In genomic region chr9:127802576-127803443, GRCh38 we compare ENCODE assay signal across 8 cellular contexts. TPM values are rescaled to one million over a fixed set of nuclear protein-coding genes. Genes with fewer than 3 reads are reported as not detected.
DNase-seq lines count a peak whose midpoint lies in the region; ATAC-seq, FAIRE-seq and TF ChIP-seq lines count a peak whose summit lies in the region.

Gene FPGS (plus strand): TSS chr9:127802882. CDS start chr9:127802925, 43 bp downstream.

- TF ChIP-seq CTCF in right lobe of liver (IDR thresholded peaks at IDR 0.05): no peak

- H3K9ac ChIP-seq in BLaER1 treated with 17β-estradiol and CSF1 and Interleukin-3, amounts not matched to agents 10 nM and 100 nM: peak within 1 kb of the TSS; percentile 91 to 97 (median 94)

- DNase-seq in GM19239 (ENCODE audit: insufficient read length, low spot score) (peak; percentile 95), NCI-H748 treated with DMSO at 0.1 percent for 48 hours (lab: John Stamatoyannopoulos, UW) (peak; percentile 77), dermis microvascular lymphatic vessel endothelial cell (ENCODE audit: low read depth in 2 of 2) (peak; percentile 75 to 91), right lobe of liver (peak; percentile 92 to 93 (median 93))
- DNase-seq in activated CD4-positive, alpha-beta T cell treated with anti-CD3 and anti-CD28 coated beads, Interleukin-2, amount 50 U/mL, for 48 hours: peak; percentile 86 to 88
- DNase-seq in stimulated activated CD4-positive, alpha-beta T cell treated with anti-CD3 and anti-CD28 coated beads, Interleukin-4, amount 100 ng/mL, for 4 hours: peak; percentile 76 to 83

- WGBS in right lobe of liver (ENCODE audit: insufficient coverage, low coverage, low lambda C conversion rate, missing lambda C conversion rate): 2% methylated on average over 13 of the region's 83 CpGs

- TF ChIP-seq POLR2A in right lobe of liver (IDR thresholded peaks at IDR 0.05): peak; percentile 85

- H3K27me3 ChIP-seq in BLaER1 treated with 17β-estradiol and CSF1 and Interleukin-3, amounts not matched to agents 10 nM and 100 nM: 0 out of 22 replicates have a peak, but pooled peaks cover 0 to under 1% (median 0%) of the 10 kb centered on the region in 11 experiments
- H3K27me3 ChIP-seq in right lobe of liver: no peaks in the 10 kb centered on the region

- intact Hi-C loops in right lobe of liver (cut with DNase I): no loop called here

- peak; percentile 83 for FAIRE-seq in GM19239 (lab: Jason Lieb, UNC)

- peak within 1 kb of the TSS; percentile 74 to 99 (median 91) for H3K4me3 ChIP-seq in BLaER1 treated with 17β-estradiol and CSF1 and Interleukin-3, amounts not matched to agents 10 nM and 100 nM
- H3K4me3 ChIP-seq in right lobe of liver: peak within 1 kb of the TSS; percentile 70 to 87 (median 76)

- H3K36me3 ChIP-seq in BLaER1 treated with 17β-estradiol and CSF1 and Interleukin-3, amounts not matched to agents 10 nM and 100 nM: peaks cover 13 to 40% (median 38%) of the 10 kb centered on the region in 11 experiments
- H3K36me3 ChIP-seq in right lobe of liver: peaks cover 0 to 32% (median 5%) of the 10 kb centered on the region in 4 donors

- H4K20me1 ChIP-seq in BLaER1 treated with 17β-estradiol and CSF1 and Interleukin-3, amounts not matched to agents 10 nM and 100 nM: peaks cover 11 to 47% (median 40%) of the 10 kb centered on the region in 11 experiments; a peak in 19 of 22 replicates

- peak within 1 kb of the TSS; percentile 86 to 95 (median 92) for H3K27ac ChIP-seq in BLaER1 treated with 17β-estradiol and CSF1 and Interleukin-3, amounts not matched to agents 10 nM and 100 nM
- H3K27ac ChIP-seq in right lobe of liver: peak within 1 kb of the TSS; percentile 86 to 98 (median 89)

- H3K4me1 ChIP-seq in BLaER1 treated with 17β-estradiol and CSF1 and Interleukin-3, amounts not matched to agents 10 nM and 100 nM: peaks cover 68 to 91% (median 89%) of the 10 kb centered on the region in 10 experiments
- peaks cover 0 to 56% (median 23%) of the 10 kb centered on the region in 4 donors for H3K4me1 ChIP-seq in right lobe of liver

- no peaks in the 10 kb centered on the region for H3K9me3 ChIP-seq in BLaER1 treated with 17β-estradiol and CSF1 and Interleukin-3, amounts not matched to agents 10 nM and 100 nM (replicated peaks in 1 of 11)
- no peaks in the 10 kb centered on the region for H3K9me3 ChIP-seq in right lobe of liver

- H3K4me2 ChIP-seq in BLaER1 treated with 17β-estradiol and CSF1 and Interleukin-3, amounts not matched to agents 10 nM and 100 nM: peak within 1 kb of the TSS; percentile 95 to 100 (median 98)

- peak; percentile 66 for ATAC-seq in HG03442 (IDR thresholded peaks at IDR 0.05; ENCODE audit: unreplicated experiment)
- ATAC-seq in right lobe of liver: peak; percentile 71 to 86 (median 74)

RNA-seq across cellular contexts. Expression of gene FPGS, which starts in this region (rescaled TPM):
- total RNA-seq in dermis microvascular lymphatic vessel endothelial cell (60.3 and 64.5 TPM in 2 replicates), right lobe of liver (10 to 100 TPM; 44.3 to 68.5 (median 56.9) TPM)

Comparison
In these comparisons a context has a peak if more than half of its experiments do, and no peak if none do; other contexts are left out.
1. Peak in every context shown above with its lines: DNase-seq, ATAC-seq, H3K4me3 ChIP-seq and H3K27ac ChIP-seq.